ENCODE assay signal across 1 cellular context in the genomic region with DNA sequence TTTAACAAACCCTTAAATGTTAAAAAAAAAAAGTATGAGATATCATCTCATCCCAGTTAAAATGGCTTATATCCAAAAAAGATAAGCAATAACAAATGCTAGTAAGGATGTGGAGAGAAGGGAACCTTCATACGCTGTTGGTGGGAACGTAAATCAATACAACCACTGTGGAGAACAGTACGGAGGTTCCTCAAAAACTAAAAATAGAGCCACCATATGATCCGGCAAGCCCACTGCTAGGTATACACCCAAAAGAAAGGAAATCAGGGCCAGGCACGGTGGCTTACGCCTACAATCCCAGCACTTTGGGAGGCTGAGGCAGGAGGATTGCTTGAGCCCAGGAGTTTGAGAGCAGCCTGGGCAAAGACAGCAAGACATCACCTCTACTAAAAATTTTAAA.
TF ChIP-seq lines count a peak whose summit lies in the region.

No MANE protein-coding gene starts in this region.

TF ChIP-seq in GM12878, 131 proteins besides CTCF, POLR2A, EP300 and RAD21 (continued from another document):
- TF ChIP-seq, protein P1, sequence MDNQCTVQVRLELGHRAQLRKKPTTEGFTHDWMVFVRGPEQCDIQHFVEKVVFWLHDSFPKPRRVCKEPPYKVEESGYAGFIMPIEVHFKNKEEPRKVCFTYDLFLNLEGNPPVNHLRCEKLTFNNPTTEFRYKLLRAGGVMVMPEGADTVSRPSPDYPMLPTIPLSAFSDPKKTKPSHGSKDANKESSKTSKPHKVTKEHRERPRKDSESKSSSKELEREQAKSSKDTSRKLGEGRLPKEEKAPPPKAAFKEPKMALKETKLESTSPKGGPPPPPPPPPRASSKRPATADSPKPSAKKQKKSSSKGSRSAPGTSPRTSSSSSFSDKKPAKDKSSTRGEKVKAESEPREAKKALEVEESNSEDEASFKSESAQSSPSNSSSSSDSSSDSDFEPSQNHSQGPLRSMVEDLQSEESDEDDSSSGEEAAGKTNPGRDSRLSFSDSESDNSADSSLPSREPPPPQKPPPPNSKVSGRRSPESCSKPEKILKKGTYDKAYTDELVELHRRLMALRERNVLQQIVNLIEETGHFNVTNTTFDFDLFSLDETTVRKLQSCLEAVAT (IDR thresholded peaks at IDR 0.05): no peak
TF ChIP-seq in GM12878: peak in this region for 0.
